In genomic region chr6:33123181-33123580, GRCh38 we compare ENCODE assay signal across 23 cellular contexts. TPM values are rescaled to one million over a fixed set of nuclear protein-coding genes. Genes with fewer than 3 reads are reported as not detected.
"Had no signal": no experiment of that assay in that cellular context is flagged by ENCODE, and none has a peak within 500 bp of the region (broad histone marks: within the 10 kb centered on the region; RNA-seq: fewer than 3 reads in every experiment).

No MANE protein-coding gene starts in this region.

- H3K27ac ChIP-seq: esophagus muscularis mucosa, foreskin keratinocyte, heart left ventricle, parathyroid adenoma, right atrium auricular region, suprapubic skin, tibial artery, upper lobe of right lung had no signal

- ATAC-seq: activated naive CD8-positive, alpha-beta T cell treated with anti-CD3 and anti-CD28 coated beads, Interleukin-2, amount 50 U/mL, for 24 hours; foreskin keratinocyte; heart left ventricle; T-cell had no signal

- H3K9ac ChIP-seq: parathyroid adenoma had no signal

- DNase-seq: activated CD8-positive, alpha-beta memory T cell treated with anti-CD3 and anti-CD28 coated beads, Interleukin-2, amount 50 U/mL, for 48 hours; activated gamma-delta T cell treated with Interleukin-2 at 50 U/mL for 16 hours; activated naive CD8-positive, alpha-beta T cell treated with anti-CD3 and anti-CD28 coated beads, Interleukin-2, amount 50 U/mL, for 24 hours; activated T-cell treated with anti-CD3 and anti-CD28 coated beads, Interleukin-2, amount 50 U/mL, for 24 hours; foreskin keratinocyte; heart left ventricle; kidney; occipital lobe; stimulated activated naive CD4-positive, alpha-beta T cell; tibial artery; upper lobe of right lung had no signal

- H3K27ac Mint-ChIP-seq: activated CD4-positive, alpha-beta memory T cell treated with anti-CD3 and anti-CD28 coated beads for 36 hours; activated naive CD4-positive, alpha-beta T cell treated with anti-CD3 and anti-CD28 coated beads, Interleukin-2, amount 50 U/mL, for 24 hours; activated naive CD8-positive, alpha-beta T cell treated with anti-CD3 and anti-CD28 coated beads, Interleukin-2, amount 50 U/mL, for 24 hours; activated T-cell treated with anti-CD3 and anti-CD28 coated beads, Interleukin-2, amount 50 U/mL, for 24 hours; activated T-helper 17 cell treated with anti-CD3 and anti-CD28 coated beads, Interleukin-2, amount 50 U/mL, for 72 hours; immature natural killer cell; T-cell; T-helper 2 cell treated with Interferon-gamma antibody and Interleukin-4, amounts not matched to agents 5 μg/mL and 100 μg/mL, for 36 hours had no signal

- H3K79me2 ChIP-seq: parathyroid adenoma had no signal

- H3K4me1 ChIP-seq: esophagus muscularis mucosa, foreskin keratinocyte, heart left ventricle, right atrium auricular region, suprapubic skin, tibial artery, upper lobe of right lung had no signal

- H3K36me3 Mint-ChIP-seq: activated naive CD4-positive, alpha-beta T cell treated with anti-CD3 and anti-CD28 coated beads, Interleukin-2, amount 50 U/mL, for 24 hours; T-cell had no signal

- H3K4me3 Mint-ChIP-seq: activated CD4-positive, alpha-beta memory T cell treated with anti-CD3 and anti-CD28 coated beads for 36 hours; activated naive CD4-positive, alpha-beta T cell treated with anti-CD3 and anti-CD28 coated beads, Interleukin-2, amount 50 U/mL, for 24 hours; activated naive CD8-positive, alpha-beta T cell treated with anti-CD3 and anti-CD28 coated beads, Interleukin-2, amount 50 U/mL, for 24 hours; activated T-cell treated with anti-CD3 and anti-CD28 coated beads, Interleukin-2, amount 50 U/mL, for 24 hours; activated T-helper 17 cell treated with anti-CD3 and anti-CD28 coated beads, Interleukin-2, amount 50 U/mL, for 72 hours; immature natural killer cell; naive thymus-derived CD4-positive, alpha-beta T cell; neural crest cell; T-cell; T-helper 2 cell treated with Interferon-gamma antibody and Interleukin-4, amounts not matched to agents 5 μg/mL and 100 μg/mL, for 36 hours had no signal

- H3K9me3 ChIP-seq: suprapubic skin, upper lobe of right lung had no signal

- H3K9me3 Mint-ChIP-seq: activated naive CD4-positive, alpha-beta T cell treated with anti-CD3 and anti-CD28 coated beads, Interleukin-2, amount 50 U/mL, for 24 hours had no signal

- H3K36me3 ChIP-seq: esophagus muscularis mucosa, heart left ventricle, right atrium auricular region, suprapubic skin, tibial artery, upper lobe of right lung had no signal

- H3K4me1 Mint-ChIP-seq: activated naive CD4-positive, alpha-beta T cell treated with anti-CD3 and anti-CD28 coated beads, Interleukin-2, amount 50 U/mL, for 24 hours; activated T-helper 17 cell treated with anti-CD3 and anti-CD28 coated beads, Interleukin-2, amount 50 U/mL, for 72 hours; immature natural killer cell had no signal

- H2AFZ ChIP-seq: parathyroid adenoma had no signal

- H3K4me3 ChIP-seq: esophagus muscularis mucosa, heart left ventricle, right atrium auricular region, suprapubic skin, tibial artery, upper lobe of right lung had no signal

RNA-seq across cellular contexts. Expression of gene HLA-DPB1, which starts 47.4 kb away (rescaled TPM):
- polyA plus RNA-seq: foreskin keratinocyte had no signal
